In genomic region chr9:108467653-108468324, GRCh38 we compare ENCODE assay signal across 12 cellular contexts.
DNase-seq lines count a peak whose midpoint lies in the region; ATAC-seq and TF ChIP-seq lines count a peak whose summit lies in the region.
"Had no signal": no experiment of that assay in that cellular context is flagged by ENCODE, and none has a peak within 500 bp of the region (broad histone marks: within the 10 kb centered on the region; RNA-seq: fewer than 3 reads in every experiment).

No MANE protein-coding gene starts in this region.

- peaks cover 5% of the 10 kb centered on the region for H3F3A ChIP-seq in SK-N-SH (replicated peaks; ENCODE audit: insufficient read depth)

- intact Hi-C loops in right cardiac atrium (cut with DNase I): no loop called here

- H3K27me3 ChIP-seq in SK-N-SH (ENCODE audit: insufficient read depth) (no peaks in the 10 kb centered on the region), right cardiac atrium (ENCODE audit: control insufficient read depth, insufficient read depth) (no peaks in the 10 kb centered on the region), thoracic aorta (replicated peaks; ENCODE audit: insufficient read depth) (no peaks in the 10 kb centered on the region)
- H3K27me3 ChIP-seq: testis had no signal

- WGBS in SK-N-SH (ENCODE audit: low lambda C conversion rate): 37% methylated on average over 6 of the region's 6 CpGs
- WGBS in right cardiac atrium: 28% methylated on average over 6 of the region's 6 CpGs

- 0 out of 4 replicates have a peak overlapping the region, but pooled peaks of 1 of the 2 experiments have one; percentile 8 for H3K4me3 ChIP-seq in SK-N-SH (ENCODE audit: low read depth in 2 of 2, low read length in 1 of 2)
- no peak overlapping the region for H3K4me3 ChIP-seq in right cardiac atrium (ENCODE audit: low read length)
- no peak overlapping the region for H3K4me3 ChIP-seq in thoracic aorta
- H3K4me3 ChIP-seq: skin epidermis, testis had no signal

- TF ChIP-seq CTCF in SK-N-SH (IDR thresholded peaks at IDR 0.05) (peak; percentile 10; the same call in 1 of the 2 replicates), thoracic aorta (IDR thresholded peaks at IDR 0.05) (peak; percentile 36)

- H3K79me2 ChIP-seq in SK-N-SH (ENCODE audit: insufficient read depth): no peaks in the 10 kb centered on the region

- H3K9ac ChIP-seq in SK-N-SH: no peak overlapping the region

- CTCF ChIA-PET in SK-N-SH (lab: Yijun Ruan, JAX): interaction anchor here (0.6 to 2.0 kb wide), 7 partner anchors 12 to 293 kb away, joined by 3 to 9 read pairs (median 4); no protein-coding TSS in a partner anchor

- TF ChIP-seq EP300 in SK-N-SH (IDR thresholded peaks at IDR 0.05; ENCODE audit: borderline replicate concordance in 1 of 2, low read depth in 1 of 2, low read length in 1 of 2): no peak

- H3K4me1 ChIP-seq in SK-N-SH (ENCODE audit: control insufficient read depth in 1 of 2, insufficient read depth in 2 of 2, low read depth in 1 of 2, low read length in 1 of 2) (peaks cover 0 to 12% of the 10 kb centered on the region in 2 experiments; a peak in 1 of 4 replicates), right cardiac atrium (ENCODE audit: control insufficient read depth, insufficient read depth, low read length) (no peaks in the 10 kb centered on the region), thoracic aorta (ENCODE audit: control insufficient read depth in 1 of 2, low read depth in 2 of 2) (peaks cover 16 to 35% of the 10 kb centered on the region in 2 donors)

- no peaks in the 10 kb centered on the region for H3K9me2 ChIP-seq in SK-N-SH

- no peaks in the 10 kb centered on the region for H3K36me3 ChIP-seq in SK-N-SH (replicated peaks in 1 of 2; ENCODE audit: control insufficient read depth in 1 of 2, insufficient read depth in 2 of 2, low read length in 1 of 2)
- no peaks in the 10 kb centered on the region for H3K36me3 ChIP-seq in thoracic aorta

- H3K9me3 ChIP-seq in SK-N-SH: no peaks in the 10 kb centered on the region
- H3K9me3 ChIP-seq in right cardiac atrium (ENCODE audit: control insufficient read depth, low read length): no peaks in the 10 kb centered on the region
- H3K9me3 ChIP-seq in thoracic aorta: no peaks in the 10 kb centered on the region
- H3K9me3 ChIP-seq: testis had no signal

- H2AFZ ChIP-seq in SK-N-SH (ENCODE audit: low read depth): peak overlapping the region; percentile 66; the same call in 1 of the 2 replicates

- H3K27ac ChIP-seq in SK-N-SH (ENCODE audit: low read depth in 2 of 2, low read length in 1 of 2) (peak overlapping the region in 1 of 2 experiments; percentile 43; a peak in 2 of 4 replicates), right cardiac atrium (ENCODE audit: low read length) (no peak overlapping the region), thoracic aorta (peak overlapping the region in 1 of 2 donors; percentile 3)
- H3K27ac ChIP-seq: testis had no signal

- H3K4me2 ChIP-seq in SK-N-SH: peak overlapping the region; percentile 25; the same call in 1 of the 2 replicates

- ATAC-seq in GM21619 (IDR thresholded peaks at IDR 0.05; ENCODE audit: unreplicated experiment) (peak; percentile 9), right cardiac atrium (peak; percentile 60 to 69), thoracic aorta (ENCODE audit: insufficient number of reproducible peaks, low FRiP score, low read depth) (peak; percentile 39)
- ATAC-seq: activated CD8-positive, alpha-beta T cell treated with anti-CD3 and anti-CD28 coated beads, Interleukin-2, amount 10 ng/mL, durations not matched to agents 7 days and 5 days had no signal

- no peak for TF ChIP-seq RAD21 in SK-N-SH (IDR thresholded peaks at IDR 0.05; ENCODE audit: low read length)

- POLR2A ChIA-PET in SK-N-SH (lab: Yijun Ruan, JAX): no interaction called here

- DNase-seq in SK-N-SH (no peak), right cardiac atrium (peak in 1 of 3 donors; percentile 44), thoracic aorta (ENCODE audit: low spot score) (no peak), 8988T (no peak), NCI-H526 treated with DMSO at 0.1 percent for 48 hours (lab: John Stamatoyannopoulos, UW) (no peak), DMS 273 (lab: John Stamatoyannopoulos, UW; ENCODE audit: unreplicated experiment) (no peak)
- DNase-seq: central memory CD4-positive, alpha-beta T cell; naive B cell had no signal

- no peaks in the 10 kb centered on the region for H4K20me1 ChIP-seq in SK-N-SH (ENCODE audit: insufficient read depth)

TF ChIP-seq in SK-N-SH, 30 proteins besides CTCF, POLR2A, EP300 and RAD21:
- TF ChIP-seq TAF1 (IDR thresholded peaks at IDR 0.05; ENCODE audit: borderline replicate concordance, low read depth, low read length): no peak
- no peak for TF ChIP-seq IRF3 (IDR thresholded peaks at IDR 0.05; ENCODE audit: low read depth, low read length)
- no peak for TF ChIP-seq YY1 (IDR thresholded peaks at IDR 0.05; ENCODE audit: low read depth)
- TF ChIP-seq NFIC (IDR thresholded peaks at IDR 0.05; ENCODE audit: borderline replicate concordance): 0 out of 2 replicates have a peak, but pooled peaks have one; percentile 4
- peak; percentile 45; the same call in 1 of the 2 replicates for TF ChIP-seq PBX3 (IDR thresholded peaks at IDR 0.05)
- TF ChIP-seq FOXM1 (IDR thresholded peaks at IDR 0.05; ENCODE audit: low read depth): no peak

Comparison
In these comparisons a context has a peak if more than half of its experiments do, and no peak if none do; other contexts are left out.
1. ATAC-seq: peak in every context shown above with its lines; median percentile 64 in right cardiac atrium; 39 in thoracic aorta; 9 in GM21619.